ENCODE assay signal across 24 cellular contexts in the genomic region with DNA sequence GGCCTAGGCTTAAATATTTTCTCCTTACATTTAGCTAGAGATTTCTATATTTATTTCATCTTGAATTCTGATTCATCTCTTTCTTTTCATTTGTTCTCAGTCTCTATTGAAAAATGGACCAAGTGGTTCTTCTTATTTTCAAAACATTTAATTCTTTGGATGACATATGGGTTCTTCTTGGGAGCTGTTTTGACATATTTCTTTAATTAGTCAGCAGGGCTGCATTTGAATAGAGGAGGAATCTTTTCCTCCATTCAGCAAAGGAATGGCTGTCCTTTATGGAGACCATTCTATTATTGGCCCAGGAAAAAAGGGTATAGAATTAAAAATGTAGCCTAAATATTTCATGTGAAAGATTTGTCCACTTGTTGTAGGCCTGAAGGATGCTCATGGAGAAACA.
A peak's percentile ranks its signal among the peaks of the same experiment; 100 is the strongest.
DNase-seq lines count a peak whose midpoint lies in the region; ATAC-seq and TF ChIP-seq lines count a peak whose summit lies in the region.
"Had no signal": no experiment of that assay in that cellular context is flagged by ENCODE, and none has a peak within 500 bp of the region (broad histone marks: within the 10 kb centered on the region; RNA-seq: fewer than 3 reads in every experiment).

No MANE protein-coding gene starts in this region.

- H3K79me2 ChIP-seq in GM23338 (replicated peaks; ENCODE audit: insufficient read depth) (no peaks in the 10 kb centered on the region), fibroblast of lung (ENCODE audit: control insufficient read depth, insufficient read depth, low read length) (no peaks in the 10 kb centered on the region), MM.1S (ENCODE audit: low read length) (no peaks in the 10 kb centered on the region)

- H4K20me1 ChIP-seq in GM23338 (replicated peaks; ENCODE audit: insufficient read depth): no peaks in the 10 kb centered on the region
- no peaks in the 10 kb centered on the region for H4K20me1 ChIP-seq in fibroblast of lung (ENCODE audit: control insufficient read depth, extremely low read depth, insufficient read depth, low read length)
- H4K20me1 ChIP-seq in MM.1S (ENCODE audit: insufficient read depth, low read length): no peaks in the 10 kb centered on the region

- H3K4me2 ChIP-seq in GM23338 (peak overlapping the region; percentile 16; the same call in 1 of the 2 replicates), fibroblast of lung (ENCODE audit: extremely low read depth, insufficient read depth, low read length) (no peak overlapping the region), MM.1S (ENCODE audit: low read depth, low read length) (no peak overlapping the region)

- no peak overlapping the region for H3K4me3 Mint-ChIP-seq in GM23338
- H3K4me3 Mint-ChIP-seq: activated CD8-positive, alpha-beta T cell treated with anti-CD3 and anti-CD28 coated beads for 36 hours; B cell; natural killer cell had no signal

- H3K9me3 ChIP-seq in fibroblast of lung (ENCODE audit: control insufficient read depth, insufficient read depth, low read depth, low read length) (no peaks in the 10 kb centered on the region), MM.1S (replicated peaks; ENCODE audit: insufficient read depth, low read length) (no peaks in the 10 kb centered on the region)
- H3K9me3 ChIP-seq: pancreas, right atrium auricular region had no signal

- no peak overlapping the region; the same call in 1 of the 2 replicates for H3K27ac ChIP-seq in GM23338 (ENCODE audit: low read depth)
- H3K27ac ChIP-seq in fibroblast of lung (ENCODE audit: insufficient read depth, low read length): no peak overlapping the region
- no peak overlapping the region for H3K27ac ChIP-seq in MM.1S (ENCODE audit: low read length)
- H3K27ac ChIP-seq: pancreas, right atrium auricular region, RWPE1 had no signal

- H3K9me3 Mint-ChIP-seq in GM23338: no peaks in the 10 kb centered on the region
- H3K9me3 Mint-ChIP-seq: activated CD8-positive, alpha-beta T cell treated with anti-CD3 and anti-CD28 coated beads for 36 hours; natural killer cell had no signal

- no peak for ATAC-seq in GM23338
- ATAC-seq in GM21528 (IDR thresholded peaks at IDR 0.05; ENCODE audit: low FRiP score, unreplicated experiment): no peak
- ATAC-seq: activated CD4-positive, CD25-positive, alpha-beta regulatory T cell treated with anti-CD3 and anti-CD28 coated beads, Interleukin-2, amount 50 U/mL, for 24 hours; activated CD8-positive, alpha-beta T cell treated with anti-CD3 and anti-CD28 coated beads for 36 hours; HepG2; left cardiac atrium; natural killer cell; pancreas; stimulated activated naive CD8-positive, alpha-beta T cell treated with anti-CD3 and anti-CD28 coated beads, Interleukin-15, Interleukin-2, amounts not matched to agents 100 U/mL and 50 U/mL, for 24 hours had no signal

- H3K4me1 ChIP-seq in GM23338 (ENCODE audit: insufficient read depth): peaks cover 50% of the 10 kb centered on the region
- peaks cover 8% of the 10 kb centered on the region for H3K4me1 ChIP-seq in fibroblast of lung (ENCODE audit: control insufficient read depth, extremely low read depth, insufficient read depth, low read length)
- peaks cover 13% of the 10 kb centered on the region for H3K4me1 ChIP-seq in MM.1S (ENCODE audit: low read length)

- DNase-seq in GM23338 (ENCODE audit: low spot score) (peak; percentile 34), NCI-H226 (peak; percentile 11), fibroblast of lung (ENCODE audit: low read depth in 2 of 2) (peak; percentile 33 to 46), AML-193 (lab: John Stamatoyannopoulos, UW) (no peak), MM.1S (no peak), NCI-H2029 (lab: John Stamatoyannopoulos, UW) (no peak)
- DNase-seq: activated CD8-positive, alpha-beta T cell treated with anti-CD3 and anti-CD28 coated beads for 36 hours; activated naive CD4-positive, alpha-beta T cell; amygdala; caudate nucleus; left cardiac atrium; natural killer cell; NCI-H146; NCI-H524; pancreas; stimulated activated CD4-positive, alpha-beta T cell treated with anti-CD3 and anti-CD28 coated beads, Interleukin-4, amount 100 ng/mL, for 4 hours; stimulated activated naive CD8-positive, alpha-beta T cell treated with anti-CD3 and anti-CD28 coated beads, Interleukin-15, Interleukin-2, amounts not matched to agents 100 U/mL and 50 U/mL, for 24 hours; T1000 had no signal

- peaks cover 38% of the 10 kb centered on the region for H3K4me1 Mint-ChIP-seq in GM23338
- H3K4me1 Mint-ChIP-seq: natural killer cell had no signal

- H3K9me2 ChIP-seq in GM23338 (ENCODE audit: insufficient read depth) (no peaks in the 10 kb centered on the region; the same call in 1 of the 2 replicates), MM.1S (replicated peaks; ENCODE audit: insufficient read depth, low read length) (no peaks in the 10 kb centered on the region)

- no peaks in the 10 kb centered on the region for H3K27me3 ChIP-seq in GM23338 (ENCODE audit: insufficient read depth)
- H3K27me3 ChIP-seq in fibroblast of lung (ENCODE audit: control insufficient read depth, insufficient read depth, low read length): no peaks in the 10 kb centered on the region
- H3K27me3 ChIP-seq in MM.1S (replicated peaks; ENCODE audit: insufficient read depth, low read length): no peaks in the 10 kb centered on the region
- H3K27me3 ChIP-seq: pancreas, right atrium auricular region had no signal

- no peaks in the 10 kb centered on the region for H3K36me3 ChIP-seq in GM23338 (ENCODE audit: insufficient read depth)
- no peaks in the 10 kb centered on the region for H3K36me3 ChIP-seq in fibroblast of lung (ENCODE audit: control insufficient read depth, insufficient read depth, low read length)
- H3K36me3 ChIP-seq in MM.1S (replicated peaks; ENCODE audit: insufficient read depth, low read length): no peaks in the 10 kb centered on the region
- H3K36me3 ChIP-seq: pancreas, right atrium auricular region had no signal

- no peaks in the 10 kb centered on the region for H3K36me3 Mint-ChIP-seq in GM23338 (ENCODE audit: low read depth)
- H3K36me3 Mint-ChIP-seq: natural killer cell had no signal

- TF ChIP-seq CTCF in GM23338 (conservative IDR thresholded peaks at IDR 0.05; ENCODE audit: low read depth in 2 of 2): no peak
- no peak for TF ChIP-seq CTCF in fibroblast of lung (conservative IDR thresholded peaks at IDR 0.05 in 1 of 2, IDR thresholded peaks at IDR 0.05 in 1 of 2; ENCODE audit: low read depth in 1 of 2, low read length in 2 of 2)
- TF ChIP-seq CTCF in MM.1S (IDR thresholded peaks at IDR 0.05; ENCODE audit: low read length): no peak

- H3F3A ChIP-seq in GM23338 (replicated peaks; ENCODE audit: low read depth): no peaks in the 10 kb centered on the region
- H3F3A ChIP-seq in MM.1S (ENCODE audit: insufficient read depth, low read length): no peaks in the 10 kb centered on the region

- H3K4me3 ChIP-seq in GM23338 (no peak overlapping the region), fibroblast of lung (replicated peaks in 1 of 4; ENCODE audit: control extremely low read depth in 1 of 4, insufficient read depth in 1 of 4, low read depth in 3 of 4, low read length in 4 of 4) (no peak overlapping the region), MM.1S (ENCODE audit: low read length) (no peak overlapping the region)
- H3K4me3 ChIP-seq: pancreas, right atrium auricular region had no signal

- H3K27me3 Mint-ChIP-seq in GM23338 (ENCODE audit: insufficient read depth, low read depth, poor library complexity): no peaks in the 10 kb centered on the region
- H3K27me3 Mint-ChIP-seq: activated CD8-positive, alpha-beta T cell treated with anti-CD3 and anti-CD28 coated beads for 36 hours; B cell had no signal

- H3K9ac ChIP-seq in fibroblast of lung (ENCODE audit: insufficient read depth, low read length): no peak overlapping the region
- no peak overlapping the region for H3K9ac ChIP-seq in MM.1S (ENCODE audit: low read length)

- H2AFZ ChIP-seq in GM23338: no peak overlapping the region
- no peak overlapping the region for H2AFZ ChIP-seq in fibroblast of lung (ENCODE audit: low read length)
- H2AFZ ChIP-seq in MM.1S (ENCODE audit: low read length): no peak overlapping the region

- H3K27ac Mint-ChIP-seq in GM23338: no peak overlapping the region
- H3K27ac Mint-ChIP-seq: activated CD8-positive, alpha-beta T cell treated with anti-CD3 and anti-CD28 coated beads for 36 hours; B cell; natural killer cell had no signal

TF ChIP-seq in GM23338, 12 proteins besides CTCF, POLR2A, EP300 and RAD21 (continues in another document):
- TF ChIP-seq, protein P1, sequence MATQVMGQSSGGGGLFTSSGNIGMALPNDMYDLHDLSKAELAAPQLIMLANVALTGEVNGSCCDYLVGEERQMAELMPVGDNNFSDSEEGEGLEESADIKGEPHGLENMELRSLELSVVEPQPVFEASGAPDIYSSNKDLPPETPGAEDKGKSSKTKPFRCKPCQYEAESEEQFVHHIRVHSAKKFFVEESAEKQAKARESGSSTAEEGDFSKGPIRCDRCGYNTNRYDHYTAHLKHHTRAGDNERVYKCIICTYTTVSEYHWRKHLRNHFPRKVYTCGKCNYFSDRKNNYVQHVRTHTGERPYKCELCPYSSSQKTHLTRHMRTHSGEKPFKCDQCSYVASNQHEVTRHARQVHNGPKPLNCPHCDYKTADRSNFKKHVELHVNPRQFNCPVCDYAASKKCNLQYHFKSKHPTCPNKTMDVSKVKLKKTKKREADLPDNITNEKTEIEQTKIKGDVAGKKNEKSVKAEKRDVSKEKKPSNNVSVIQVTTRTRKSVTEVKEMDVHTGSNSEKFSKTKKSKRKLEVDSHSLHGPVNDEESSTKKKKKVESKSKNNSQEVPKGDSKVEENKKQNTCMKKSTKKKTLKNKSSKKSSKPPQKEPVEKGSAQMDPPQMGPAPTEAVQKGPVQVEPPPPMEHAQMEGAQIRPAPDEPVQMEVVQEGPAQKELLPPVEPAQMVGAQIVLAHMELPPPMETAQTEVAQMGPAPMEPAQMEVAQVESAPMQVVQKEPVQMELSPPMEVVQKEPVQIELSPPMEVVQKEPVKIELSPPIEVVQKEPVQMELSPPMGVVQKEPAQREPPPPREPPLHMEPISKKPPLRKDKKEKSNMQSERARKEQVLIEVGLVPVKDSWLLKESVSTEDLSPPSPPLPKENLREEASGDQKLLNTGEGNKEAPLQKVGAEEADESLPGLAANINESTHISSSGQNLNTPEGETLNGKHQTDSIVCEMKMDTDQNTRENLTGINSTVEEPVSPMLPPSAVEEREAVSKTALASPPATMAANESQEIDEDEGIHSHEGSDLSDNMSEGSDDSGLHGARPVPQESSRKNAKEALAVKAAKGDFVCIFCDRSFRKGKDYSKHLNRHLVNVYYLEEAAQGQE (IDR thresholded peaks at IDR 0.05; ENCODE audit: unreplicated experiment): no peak
- TF ChIP-seq JUNB (IDR thresholded peaks at IDR 0.05; ENCODE audit: unreplicated experiment) (no peak), EZH2phosphoT487 (IDR thresholded peaks at IDR 0.05; ENCODE audit: unreplicated experiment) (no peak)
- TF ChIP-seq, protein P2, sequence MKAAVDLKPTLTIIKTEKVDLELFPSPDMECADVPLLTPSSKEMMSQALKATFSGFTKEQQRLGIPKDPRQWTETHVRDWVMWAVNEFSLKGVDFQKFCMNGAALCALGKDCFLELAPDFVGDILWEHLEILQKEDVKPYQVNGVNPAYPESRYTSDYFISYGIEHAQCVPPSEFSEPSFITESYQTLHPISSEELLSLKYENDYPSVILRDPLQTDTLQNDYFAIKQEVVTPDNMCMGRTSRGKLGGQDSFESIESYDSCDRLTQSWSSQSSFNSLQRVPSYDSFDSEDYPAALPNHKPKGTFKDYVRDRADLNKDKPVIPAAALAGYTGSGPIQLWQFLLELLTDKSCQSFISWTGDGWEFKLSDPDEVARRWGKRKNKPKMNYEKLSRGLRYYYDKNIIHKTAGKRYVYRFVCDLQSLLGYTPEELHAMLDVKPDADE (IDR thresholded peaks at IDR 0.05): no peak

Comparison
In these comparisons a context has a peak if more than half of its experiments do, and no peak if none do; other contexts are left out.
1. DNase-seq: peak in GM23338 (single experiment), NCI-H226 (single experiment) and fibroblast of lung (2 of 2); none in AML-193 (0 of 2), MM.1S (single experiment) and NCI-H2029 (single experiment).